ENCODE assay signal across 10 cellular contexts in the genomic region with DNA sequence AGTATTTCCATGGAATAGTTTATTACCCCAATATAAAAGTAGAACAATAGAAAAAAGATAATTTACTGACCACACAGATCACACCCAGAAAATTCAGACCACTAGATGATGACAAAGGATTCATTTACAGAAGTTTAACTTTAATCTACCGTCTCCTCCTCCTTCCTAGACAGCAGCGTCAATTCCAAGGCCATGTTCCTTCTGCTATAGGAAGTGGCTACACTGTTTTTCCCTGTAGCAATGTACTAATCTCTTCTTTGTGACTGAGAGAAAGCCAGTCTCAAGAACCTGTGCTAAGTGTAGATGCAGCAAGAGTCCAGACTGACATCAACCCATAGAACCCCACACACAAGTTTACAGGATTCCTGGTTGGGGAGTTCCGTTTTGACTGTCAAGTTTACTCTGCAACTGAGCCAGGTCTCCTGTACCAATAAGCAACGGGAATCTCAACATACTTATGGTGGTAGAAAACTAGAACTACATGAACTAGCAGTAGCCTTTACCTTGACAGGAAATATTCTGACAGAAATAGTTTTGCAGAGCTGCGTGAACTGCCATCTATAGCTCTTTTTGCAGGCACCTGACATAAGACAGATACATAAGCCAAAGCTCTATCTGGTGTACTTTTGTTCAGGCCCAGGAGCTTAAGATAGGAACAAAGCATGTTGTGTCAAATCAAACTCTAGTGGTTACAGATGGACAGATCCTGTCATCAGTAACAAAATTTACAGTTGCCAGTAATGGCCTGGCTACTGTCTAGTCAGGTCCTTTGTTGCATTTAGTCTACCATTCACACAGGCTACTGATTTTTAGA. TPM values are rescaled to one million over a fixed set of nuclear protein-coding genes. Genes with fewer than 3 reads are reported as not detected.
DNase-seq lines count a peak whose midpoint lies in the region; ATAC-seq and TF ChIP-seq lines count a peak whose summit lies in the region.
"Had no signal": no experiment of that assay in that cellular context is flagged by ENCODE, and none has a peak within 500 bp of the region (broad histone marks: within the 10 kb centered on the region; RNA-seq: fewer than 3 reads in every experiment).

No MANE protein-coding gene starts in this region.

- in situ Hi-C loops in GM13977 (cut with MboI; ENCODE audit: low pct_unique_long_range_greater_than_20kb, low sequenced_read_pairs, unreplicated experiment): no loop called here

- H3K4me1 ChIP-seq in spleen (peaks cover 0 to 78% (median 47%) of the 10 kb centered on the region in 6 donors), Peyer's patch (peaks cover 0 to 8% (median 4%) of the 10 kb centered on the region in 4 donors)

- H3K36me3 ChIP-seq in spleen (peaks cover 0 to 12% (median 0%) of the 10 kb centered on the region in 6 donors), Peyer's patch (no peaks in the 10 kb centered on the region)

- no peak for TF ChIP-seq CTCF in GM13977 (IDR thresholded peaks at IDR 0.05; ENCODE audit: extremely low read depth, insufficient read depth, missing control alignments)
- no peak for TF ChIP-seq CTCF in spleen (IDR thresholded peaks at IDR 0.05 in 8 of 11, conservative IDR thresholded peaks at IDR 0.05 in 3 of 11)
- no peak for TF ChIP-seq CTCF in Peyer's patch (IDR thresholded peaks at IDR 0.05)

- H3K4me3 ChIP-seq in spleen: no peak overlapping the region
- H3K4me3 ChIP-seq in Peyer's patch: no peak overlapping the region

- no peaks in the 10 kb centered on the region for H3K9me3 Mint-ChIP-seq in naive B cell

- intact Hi-C loops in spleen (cut with DNase I; ENCODE audit: low total_unique reads): no loop called here

- DNase-seq in GM13977 (ENCODE audit: low spot score) (peak; percentile 29), T-helper 17 cell (no peak), naive B cell (no peak), spleen (no peak), Peyer's patch (no peak), NCI-H1436 (lab: John Stamatoyannopoulos, UW) (no peak)
- DNase-seq: activated T-cell treated with anti-CD3 and anti-CD28 coated beads, Interleukin-2, amount 50 U/mL, for 1 hour; NCI-H226 had no signal

- H3K9me3 ChIP-seq in T-helper 17 cell (ENCODE audit: control insufficient read depth, low read length, poor library complexity, severe bottlenecking) (no peaks in the 10 kb centered on the region), spleen (no peaks in the 10 kb centered on the region), Peyer's patch (no peaks in the 10 kb centered on the region)

- H3K27ac Mint-ChIP-seq in T-helper 17 cell: peak overlapping the region; percentile 54
- H3K27ac Mint-ChIP-seq in naive B cell: peak overlapping the region; percentile 75 to 99 (median 86)

- H3K27me3 ChIP-seq in spleen (replicated peaks in 1 of 7): no peaks in the 10 kb centered on the region
- H3K27me3 ChIP-seq in Peyer's patch: no peaks in the 10 kb centered on the region

- H3K27me3 Mint-ChIP-seq in T-helper 17 cell (no peaks in the 10 kb centered on the region), naive B cell (no peaks in the 10 kb centered on the region)

- H3K36me3 Mint-ChIP-seq in T-helper 17 cell (ENCODE audit: low read depth) (peaks cover 2% of the 10 kb centered on the region), naive B cell (no peaks in the 10 kb centered on the region)

- no peak for TF ChIP-seq POLR2A in spleen (IDR thresholded peaks at IDR 0.05)
- TF ChIP-seq POLR2A in Peyer's patch (IDR thresholded peaks at IDR 0.05): no peak

- WGBS in spleen, 5 donors: 60 to 71% (median 64%) methylated on average over 5 of the region's 5 CpGs

- H3K4me1 Mint-ChIP-seq in T-helper 17 cell: peaks cover 37% of the 10 kb centered on the region
- H3K4me1 Mint-ChIP-seq in naive B cell: peaks cover 54 to 70% (median 56%) of the 10 kb centered on the region in 3 donors

- no peak overlapping the region for H3K4me3 Mint-ChIP-seq in T-helper 17 cell
- H3K4me3 Mint-ChIP-seq in naive B cell: peak overlapping the region in 7 of 8 donors; percentile 13 to 70 (median 36)

- H3K27ac ChIP-seq in spleen: peak overlapping the region in 1 of 8 donors; percentile 37
- no peak overlapping the region for H3K27ac ChIP-seq in Peyer's patch

- peak; percentile 52 for ATAC-seq in HG02610 (IDR thresholded peaks at IDR 0.05; ENCODE audit: unreplicated experiment)
- no peak for ATAC-seq in T-helper 17 cell
- peak; percentile 35 to 50 for ATAC-seq in naive B cell (ENCODE audit: low read depth in 2 of 2)
- no peak for ATAC-seq in HG02938 (IDR thresholded peaks at IDR 0.05; ENCODE audit: unreplicated experiment)

RNA-seq across cellular contexts. Expression of gene MRTFA, which starts 42.9 kb away (rescaled TPM):
- total RNA-seq in T-helper 17 cell: 10 to 100 TPM; 70.1 to 71.5 TPM
- polyA plus RNA-seq in naive B cell (ENCODE audit: low read depth in 6 of 6): 10 to 100 TPM in 4 of 6 donors, 1 to 10 TPM in 2; 4.6 to 24.6 (median 14.2) TPM
- 100 to 1,000 TPM in 3 of 7 donors, 10 to 100 TPM in 4; 76.2 to 138 (median 97.3) TPM for total RNA-seq in spleen
- polyA plus RNA-seq in spleen: 10 to 100 TPM; 17.6 to 35.0 (median 24.6) TPM
- 10 to 100 TPM; 36.3 to 98.2 (median 78.1) TPM for total RNA-seq in Peyer's patch

Comparison
In these comparisons a context has a peak if more than half of its experiments do, and no peak if none do; other contexts are left out.
1. ATAC-seq: peak in HG02610 (single experiment) and naive B cell (2 of 2); none in T-helper 17 cell (single experiment) and HG02938 (single experiment).